In genomic region chr1:53541761-53542550, GRCh38 we compare ENCODE assay signal across 10 cellular contexts.
A peak's percentile ranks its signal among the peaks of the same experiment; 100 is the strongest.
DNase-seq lines count a peak whose midpoint lies in the region; ATAC-seq, FAIRE-seq and TF ChIP-seq lines count a peak whose summit lies in the region.
"Had no signal": no experiment of that assay in that cellular context is flagged by ENCODE, and none has a peak within 500 bp of the region (broad histone marks: within the 10 kb centered on the region; RNA-seq: fewer than 3 reads in every experiment).

No MANE protein-coding gene starts in this region.

- H3K27ac ChIP-seq in left lung = no peak overlapping the region

- H3K27me3 ChIP-seq in left lung = peaks cover 0 to 4% of the 10 kb centered on the region in 2 donors

- TF ChIP-seq CTCF in left lung (IDR thresholded peaks at IDR 0.05) = peak in 1 of 2 donors; percentile 24

- no peaks in the 10 kb centered on the region for H3K9me3 ChIP-seq in left lung
- H3K9me3 ChIP-seq: tibial artery had no signal

- peak; percentile 60 for ATAC-seq in left lung

- no peaks in the 10 kb centered on the region for H3K36me3 ChIP-seq in left lung
- H3K36me3 ChIP-seq: tibial artery had no signal

- no peak for FAIRE-seq in frontal cortex (lab: Jason Lieb, UNC)

- DNase-seq in AG08395 (ENCODE audit: low spot score) = peak; percentile 91
- peak; percentile 89 for DNase-seq in HCEC 1CT
- DNase-seq in amniotic epithelial cell (ENCODE audit: low read depth) = peak; percentile 95
- DNase-seq in left lung = peak in 1 of 2 donors; percentile 53
- DNase-seq in stimulated activated CD4-positive, alpha-beta T cell treated with anti-CD3 and anti-CD28 coated beads, Interleukin-15, amount 100 ng/mL, for 24 hours = no peak
- no peak for DNase-seq in stimulated activated naive CD4-positive, alpha-beta T cell treated with Interleukin-2 at 50 U/mL for 16 hours (lab: John Stamatoyannopoulos, UW)
- no peak for DNase-seq in frontal cortex (ENCODE audit: low spot score in 2 of 2)
- no peak for DNase-seq in stimulated activated CD8-positive, alpha-beta memory T cell treated with anti-CD3 and anti-CD28 coated beads, Interleukin-4, amount 100 ng/mL, for 48 hours

- H3K4me1 ChIP-seq in left lung = no peaks in the 10 kb centered on the region

- intact Hi-C loops in left lung (cut with DNase I) = no loop called here

- no peak overlapping the region for H3K4me3 ChIP-seq in left lung
- H3K4me3 ChIP-seq: lung, tibial artery had no signal

Comparison
In these comparisons a context has a peak if more than half of its experiments do, and no peak if none do; other contexts are left out.
1. DNase-seq: peak in AG08395 (single experiment), HCEC 1CT (single experiment) and amniotic epithelial cell (single experiment); none in stimulated activated CD4-positive, alpha-beta T cell treated with anti-CD3 and anti-CD28 coated beads, Interleukin-15, amount 100 ng/mL, for 24 hours (single experiment), stimulated activated naive CD4-positive, alpha-beta T cell treated with Interleukin-2 at 50 U/mL for 16 hours (single experiment), frontal cortex (0 of 2) and stimulated activated CD8-positive, alpha-beta memory T cell treated with anti-CD3 and anti-CD28 coated beads, Interleukin-4, amount 100 ng/mL, for 48 hours (single experiment).